ENCODE assay signal across 8 cellular contexts in genomic region chr15:55526559-55527036, GRCh38. TPM values are rescaled to one million over a fixed set of nuclear protein-coding genes. Genes with fewer than 3 reads are reported as not detected.
DNase-seq lines count a peak whose midpoint lies in the region; ATAC-seq and TF ChIP-seq lines count a peak whose summit lies in the region.

No MANE protein-coding gene starts in this region.

- peak; percentile 29 for TF ChIP-seq CTCF in SU-DHL-6 (IDR thresholded peaks at IDR 0.05; ENCODE audit: insufficient read depth, low read length, poor library complexity, severe bottlenecking)

- ATAC-seq in activated naive CD4-positive, alpha-beta T cell treated with anti-CD3 and anti-CD28 coated beads, Interleukin-2, amount 50 U/mL, for 72 hours = peak; percentile 51 to 60
- peak; percentile 73 for ATAC-seq in GM21528 (IDR thresholded peaks at IDR 0.05; ENCODE audit: low FRiP score, unreplicated experiment)

- no peaks in the 10 kb centered on the region for H3K9me3 Mint-ChIP-seq in activated naive CD4-positive, alpha-beta T cell treated with anti-CD3 and anti-CD28 coated beads, Interleukin-2, amount 50 U/mL, for 72 hours

- DNase-seq in activated naive CD4-positive, alpha-beta T cell treated with anti-CD3 and anti-CD28 coated beads, Interleukin-2, amount 50 U/mL, for 72 hours (ENCODE audit: low spot score in 2 of 2) = no peak
- no peak for DNase-seq in activated naive CD4-positive, alpha-beta T cell treated with Interleukin-2 at 50 U/mL for 16 hours
- DNase-seq in fibroblast of peridontal ligament (ENCODE audit: extremely low read depth) (peak; percentile 62), pulmonary artery endothelial cell (ENCODE audit: low read depth, low spot score) (peak; percentile 5), mesenteric fat pad (ENCODE audit: low spot score) (no peak)

- peak; percentile 70 for TF ChIP-seq RAD21 in Ishikawa (IDR thresholded peaks at IDR 0.05; ENCODE audit: low read depth)

- no peak for TF ChIP-seq EP300 in Ishikawa (IDR thresholded peaks at IDR 0.05; ENCODE audit: borderline replicate concordance)

- no peak overlapping the region for H3K4me3 ChIP-seq in SU-DHL-6 (ENCODE audit: insufficient read depth, low read length, poor library complexity, severe bottlenecking)

- no peaks in the 10 kb centered on the region for H3K9me2 ChIP-seq in SU-DHL-6 (replicated peaks; ENCODE audit: insufficient read depth, low read length)

- H3F3A ChIP-seq in SU-DHL-6 (ENCODE audit: insufficient read depth) = no peaks in the 10 kb centered on the region

- H3K36me3 ChIP-seq in SU-DHL-6 (ENCODE audit: low read length) = no peaks in the 10 kb centered on the region

- H3K9ac ChIP-seq in SU-DHL-6 (ENCODE audit: low read length) = peak overlapping the region; percentile 23; the same call in 1 of the 2 replicates

- no peaks in the 10 kb centered on the region for H3K27me3 ChIP-seq in SU-DHL-6 (ENCODE audit: low read length)

- H3K4me2 ChIP-seq in SU-DHL-6 (ENCODE audit: low read depth, low read length, poor library complexity, severe bottlenecking) = peak overlapping the region; percentile 8

- no peak overlapping the region for H3K27ac ChIP-seq in SU-DHL-6 (ENCODE audit: low read depth, low read length)

- H3K79me2 ChIP-seq in SU-DHL-6 (ENCODE audit: insufficient read depth, low read length) = no peaks in the 10 kb centered on the region

- H3K27ac Mint-ChIP-seq in activated naive CD4-positive, alpha-beta T cell treated with anti-CD3 and anti-CD28 coated beads, Interleukin-2, amount 50 U/mL, for 72 hours = no peak overlapping the region

- peak overlapping the region; percentile 92 for H2AFZ ChIP-seq in SU-DHL-6 (ENCODE audit: low read depth, low read length, severe bottlenecking)

- H3K36me3 Mint-ChIP-seq in activated naive CD4-positive, alpha-beta T cell treated with anti-CD3 and anti-CD28 coated beads, Interleukin-2, amount 50 U/mL, for 72 hours = no peaks in the 10 kb centered on the region

- no peaks in the 10 kb centered on the region for H3K9me3 ChIP-seq in SU-DHL-6 (ENCODE audit: insufficient read depth, low read length)

- H4K20me1 ChIP-seq in SU-DHL-6 (ENCODE audit: low read depth, low read length) = no peaks in the 10 kb centered on the region

TF ChIP-seq in Ishikawa, 13 proteins besides CTCF, POLR2A, EP300 and RAD21:
- TF ChIP-seq YY1 (IDR thresholded peaks at IDR 0.05; ENCODE audit: low read depth) (peak; percentile 45; the same call in 1 of the 2 replicates), REST (IDR thresholded peaks at IDR 0.05; ENCODE audit: low read depth) (no peak), ZBTB7A (IDR thresholded peaks at IDR 0.05; ENCODE audit: low read depth) (no peak), EGR1 (IDR thresholded peaks at IDR 0.05) (no peak), TEAD4 (IDR thresholded peaks at IDR 0.05) (no peak), NFIC (IDR thresholded peaks at IDR 0.05) (no peak), USF1 (IDR thresholded peaks at IDR 0.05) (peak; percentile 87), CREB1 (IDR thresholded peaks at IDR 0.05; ENCODE audit: low read depth) (no peak), FOXM1 (IDR thresholded peaks at IDR 0.05; ENCODE audit: borderline replicate concordance, low read depth) (no peak), CEBPB (IDR thresholded peaks at IDR 0.05) (no peak), TAF1 (IDR thresholded peaks at IDR 0.05; ENCODE audit: low read depth) (no peak), MAX (IDR thresholded peaks at IDR 0.05) (peak; percentile 98), TCF12 (IDR thresholded peaks at IDR 0.05; ENCODE audit: low read depth) (no peak)
TF ChIP-seq in Ishikawa: peak in this region for 3.

RNA-seq across cellular contexts. Expression of gene DNAAF4, which starts 18.6 kb away (rescaled TPM):
- total RNA-seq in activated naive CD4-positive, alpha-beta T cell treated with anti-CD3 and anti-CD28 coated beads, Interleukin-2, amount 50 U/mL, for 72 hours = under 1 TPM in 1 of 2 donors, not detected in 1; 0.21 TPM
- total RNA-seq in pulmonary artery endothelial cell = 1.1 and 1.4 TPM in 2 replicates
- 0.67 TPM for total RNA-seq in mesenteric fat pad

Comparison
In these comparisons a context has a peak if more than half of its experiments do, and no peak if none do; other contexts are left out.
1. DNase-seq: peak in fibroblast of peridontal ligament (single experiment) and pulmonary artery endothelial cell (single experiment); none in activated naive CD4-positive, alpha-beta T cell treated with anti-CD3 and anti-CD28 coated beads, Interleukin-2, amount 50 U/mL, for 72 hours (0 of 2), activated naive CD4-positive, alpha-beta T cell treated with Interleukin-2 at 50 U/mL for 16 hours (single experiment) and mesenteric fat pad (single experiment).